ENCODE assay signal across 1 cellular context in genomic region chr9:73038089-73038509, GRCh38.
TF ChIP-seq lines count a peak whose summit lies in the region.

No MANE protein-coding gene starts in this region.

TF ChIP-seq in GM23338, 12 proteins besides CTCF, POLR2A, EP300 and RAD21:
- TF ChIP-seq ZNF462 (CRISPR knock-in tag; IDR thresholded peaks at IDR 0.05), result no peak
- no peak for TF ChIP-seq EZH2phosphoT487 (IDR thresholded peaks at IDR 0.05; ENCODE audit: unreplicated experiment)
- no peak for TF ChIP-seq ETS1 (IDR thresholded peaks at IDR 0.05)
- no peak for TF ChIP-seq ZNF331 (CRISPR knock-in tag; IDR thresholded peaks at IDR 0.05; ENCODE audit: low read depth)
- TF ChIP-seq, protein P1, sequence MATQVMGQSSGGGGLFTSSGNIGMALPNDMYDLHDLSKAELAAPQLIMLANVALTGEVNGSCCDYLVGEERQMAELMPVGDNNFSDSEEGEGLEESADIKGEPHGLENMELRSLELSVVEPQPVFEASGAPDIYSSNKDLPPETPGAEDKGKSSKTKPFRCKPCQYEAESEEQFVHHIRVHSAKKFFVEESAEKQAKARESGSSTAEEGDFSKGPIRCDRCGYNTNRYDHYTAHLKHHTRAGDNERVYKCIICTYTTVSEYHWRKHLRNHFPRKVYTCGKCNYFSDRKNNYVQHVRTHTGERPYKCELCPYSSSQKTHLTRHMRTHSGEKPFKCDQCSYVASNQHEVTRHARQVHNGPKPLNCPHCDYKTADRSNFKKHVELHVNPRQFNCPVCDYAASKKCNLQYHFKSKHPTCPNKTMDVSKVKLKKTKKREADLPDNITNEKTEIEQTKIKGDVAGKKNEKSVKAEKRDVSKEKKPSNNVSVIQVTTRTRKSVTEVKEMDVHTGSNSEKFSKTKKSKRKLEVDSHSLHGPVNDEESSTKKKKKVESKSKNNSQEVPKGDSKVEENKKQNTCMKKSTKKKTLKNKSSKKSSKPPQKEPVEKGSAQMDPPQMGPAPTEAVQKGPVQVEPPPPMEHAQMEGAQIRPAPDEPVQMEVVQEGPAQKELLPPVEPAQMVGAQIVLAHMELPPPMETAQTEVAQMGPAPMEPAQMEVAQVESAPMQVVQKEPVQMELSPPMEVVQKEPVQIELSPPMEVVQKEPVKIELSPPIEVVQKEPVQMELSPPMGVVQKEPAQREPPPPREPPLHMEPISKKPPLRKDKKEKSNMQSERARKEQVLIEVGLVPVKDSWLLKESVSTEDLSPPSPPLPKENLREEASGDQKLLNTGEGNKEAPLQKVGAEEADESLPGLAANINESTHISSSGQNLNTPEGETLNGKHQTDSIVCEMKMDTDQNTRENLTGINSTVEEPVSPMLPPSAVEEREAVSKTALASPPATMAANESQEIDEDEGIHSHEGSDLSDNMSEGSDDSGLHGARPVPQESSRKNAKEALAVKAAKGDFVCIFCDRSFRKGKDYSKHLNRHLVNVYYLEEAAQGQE (IDR thresholded peaks at IDR 0.05; ENCODE audit: unreplicated experiment), result no peak
- TF ChIP-seq POLR2AphosphoS5 (IDR thresholded peaks at IDR 0.05; ENCODE audit: low read depth), result no peak
- no peak for TF ChIP-seq CREB1 (CRISPR knock-in tag; IDR thresholded peaks at IDR 0.05; ENCODE audit: low read depth)
- no peak for TF ChIP-seq STAT1 (IDR thresholded peaks at IDR 0.05; ENCODE audit: unreplicated experiment)
- TF ChIP-seq NANOG (IDR thresholded peaks at IDR 0.05; ENCODE audit: borderline replicate concordance), result no peak
- TF ChIP-seq EZH2 (IDR thresholded peaks at IDR 0.05; ENCODE audit: low read depth, unreplicated experiment), result no peak
- TF ChIP-seq JUNB (IDR thresholded peaks at IDR 0.05; ENCODE audit: unreplicated experiment), result no peak
- no peak for TF ChIP-seq ZNF114 (CRISPR knock-in tag; IDR thresholded peaks at IDR 0.05)
TF ChIP-seq in GM23338: peak in this region for 0.
